In the genomic region with DNA sequence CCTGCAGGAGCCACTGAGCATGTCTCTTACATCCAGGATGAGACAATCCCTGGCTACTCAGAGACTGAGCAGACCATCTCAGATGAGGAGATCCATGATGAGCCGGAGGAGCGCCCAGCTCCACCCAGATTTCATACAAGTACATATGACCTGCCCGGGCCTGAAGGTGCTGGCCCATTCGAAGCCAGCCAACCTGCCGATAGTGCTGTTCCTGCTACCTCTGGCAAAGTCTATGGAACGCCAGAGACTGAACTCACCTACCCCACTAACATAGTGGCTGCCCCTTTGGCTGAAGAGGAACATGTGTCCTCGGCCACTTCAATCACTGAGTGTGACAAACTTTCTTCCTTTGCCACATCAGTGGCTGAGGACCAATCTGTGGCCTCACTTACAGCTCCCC, we compare ENCODE assay signal across 25 cellular contexts.
"Had no signal": no experiment of that assay in that cellular context is flagged by ENCODE, and none has a peak within 500 bp of the region (broad histone marks: within the 10 kb centered on the region; RNA-seq: fewer than 3 reads in every experiment).

No MANE protein-coding gene starts in this region.

- H3K4me3 ChIP-seq: left ventricle myocardium inferior, lung, mucosa of descending colon, ovary, right atrium auricular region, right lobe of liver, smooth muscle cell, tibial nerve, uterus had no signal

- H3K9me3 Mint-ChIP-seq: natural killer cell treated with Interleukin-12 subunit alpha and Interleukin-12 subunit beta and Interleukin-15 and Interleukin-18, amount 100 ng/mL, for 72 hours; stimulated activated memory B cell treated with anti-CD40 and anti-IgM and Interleukin-4, amounts not matched to agents 10 μg/mL and 1 μg/mL and 100 μg/mL, for 72 hours; stimulated activated naive CD8-positive, alpha-beta T cell treated with anti-CD3 and anti-CD28 coated beads, Interleukin-15, amount 100 ng/mL, for 72 hours; type B pancreatic cell had no signal

- H3K4me1 ChIP-seq: right lobe of liver, uterus had no signal

- ATAC-seq: mucosa of descending colon; naive thymus-derived CD4-positive, alpha-beta T cell; natural killer cell treated with Interleukin-12 subunit alpha and Interleukin-12 subunit beta and Interleukin-15 and Interleukin-18, amount 100 ng/mL, for 72 hours; right lobe of liver; stimulated activated memory B cell treated with anti-CD40 and anti-IgM and Interleukin-4, amounts not matched to agents 10 μg/mL and 1 μg/mL and 100 μg/mL, for 72 hours; stimulated activated naive CD8-positive, alpha-beta T cell treated with anti-CD3 and anti-CD28 coated beads, Interleukin-15, amount 100 ng/mL, for 72 hours had no signal

- H3K36me3 ChIP-seq: ovary, right lobe of liver, uterus had no signal

- H3K9me3 ChIP-seq: left ventricle myocardium inferior, mucosa of descending colon, right atrium auricular region, right lobe of liver had no signal

- H3K27ac Mint-ChIP-seq: natural killer cell treated with Interleukin-12 subunit alpha and Interleukin-12 subunit beta and Interleukin-15 and Interleukin-18, amount 100 ng/mL, for 72 hours; progenitor cell of endocrine pancreas; stimulated activated memory B cell treated with anti-CD40 and anti-IgM and Interleukin-4, amounts not matched to agents 10 μg/mL and 1 μg/mL and 100 μg/mL, for 72 hours; type B pancreatic cell had no signal

- H3K27ac ChIP-seq: left ventricle myocardium inferior, ovary, right atrium auricular region, right lobe of liver, tibial nerve, uterus had no signal

- H3K4me3 Mint-ChIP-seq: naive thymus-derived CD4-positive, alpha-beta T cell; natural killer cell treated with Interleukin-12 subunit alpha and Interleukin-12 subunit beta and Interleukin-15 and Interleukin-18, amount 100 ng/mL, for 72 hours; stimulated activated memory B cell treated with anti-CD40 and anti-IgM and Interleukin-4, amounts not matched to agents 10 μg/mL and 1 μg/mL and 100 μg/mL, for 72 hours; stimulated activated naive CD8-positive, alpha-beta T cell treated with anti-CD3 and anti-CD28 coated beads, Interleukin-15, amount 100 ng/mL, for 72 hours; type B pancreatic cell had no signal

- H3K36me3 Mint-ChIP-seq: natural killer cell treated with Interleukin-12 subunit alpha and Interleukin-12 subunit beta and Interleukin-15 and Interleukin-18, amount 100 ng/mL, for 72 hours; stimulated activated memory B cell treated with anti-CD40 and anti-IgM and Interleukin-4, amounts not matched to agents 10 μg/mL and 1 μg/mL and 100 μg/mL, for 72 hours had no signal

- DNase-seq: islet precursor cell; left ventricle myocardium inferior; mesendoderm; midbrain; mucosa of descending colon; naive thymus-derived CD4-positive, alpha-beta T cell; nucleus accumbens; ovary; right lobe of liver; stimulated activated CD4-positive, alpha-beta T cell treated with anti-CD3 and anti-CD28 coated beads, Interleukin-1b, Interleukin-23, amount 100 ng/mL, for 48 hours; stimulated activated CD4-positive, alpha-beta T cell treated with anti-CD3 and anti-CD28 coated beads, Interleukin-2, amount 100 ng/mL, for 48 hours; stimulated activated CD4-positive, alpha-beta T cell treated with anti-CD3 and anti-CD28 coated beads, Interleukin-4, amount 100 ng/mL, for 4 hours; stimulated activated CD8-positive, alpha-beta memory T cell treated with anti-CD3 and anti-CD28 coated beads, Interleukin-4, amount 100 ng/mL, for 48 hours; stimulated activated naive CD4-positive, alpha-beta T cell treated with Interleukin-2 at 50 U/mL for 16 hours; stimulated activated naive CD8-positive, alpha-beta T cell treated with anti-CD3 and anti-CD28 coated beads, Interleukin-15, amount 100 ng/mL, for 72 hours; substantia nigra; uterus had no signal

- H3K27me3 ChIP-seq: ovary, right atrium auricular region, right lobe of liver, tibial nerve, uterus had no signal

- H3K4me2 ChIP-seq: smooth muscle cell had no signal

- H3K27me3 Mint-ChIP-seq: type B pancreatic cell had no signal
